1 cellular context compared by ENCODE assay signal in genomic region chr12:49567611-49568441, GRCh38.
A peak's percentile ranks its signal among the peaks of the same experiment; 100 is the strongest.
TF ChIP-seq lines count a peak whose summit lies in the region.

TSS of gene MCRS1 (minus strand) at chr12:49568142. CDS start at chr12:49566731, 1,411 bp downstream.

TF ChIP-seq in K562, 482 proteins besides CTCF, POLR2A, EP300 and RAD21 (continued from another document):
- TF ChIP-seq ZBTB12 (CRISPR knock-in tag; IDR thresholded peaks at IDR 0.05): 0 out of 2 replicates have a peak, but pooled peaks have one; percentile 3
- no peak for TF ChIP-seq DACH1 (IDR thresholded peaks at IDR 0.05; ENCODE audit: partially characterized antibody)
- peak in 1 of 2 experiments; percentile 18; a peak in 1 of 4 replicates for TF ChIP-seq SIX5 (IDR thresholded peaks at IDR 0.05; ENCODE audit: borderline replicate concordance in 1 of 2, insufficient read depth in 1 of 2, low read depth in 1 of 2, low read length in 2 of 2)
- no peak for TF ChIP-seq ZNF830 (CRISPR knock-in tag; IDR thresholded peaks at IDR 0.05)
- TF ChIP-seq SP2 (IDR thresholded peaks at IDR 0.05; ENCODE audit: extremely low read depth, low read depth, low read length, poor library complexity, severe bottlenecking): no peak
- TF ChIP-seq SIN3A (IDR thresholded peaks at IDR 0.05; ENCODE audit: borderline replicate concordance in 2 of 2, control insufficient read depth in 1 of 2, low read depth in 2 of 2, low read length in 2 of 2): peak; percentile 91 to 95; a peak in 3 of 4 replicates
- peak; percentile 51 for TF ChIP-seq MXD1 (CRISPR knock-in tag; IDR thresholded peaks at IDR 0.05; ENCODE audit: borderline replicate concordance, poor library complexity, severe bottlenecking)
- peak; percentile 94 for TF ChIP-seq TAF1 (IDR thresholded peaks at IDR 0.05; ENCODE audit: control insufficient read depth, extremely low read depth, insufficient read depth, low read length, severe bottlenecking)
- no peak for TF ChIP-seq THAP7 (CRISPR knock-in tag; IDR thresholded peaks at IDR 0.05)
- peak; percentile 71; the same call in 1 of the 2 replicates for TF ChIP-seq XRCC5 (IDR thresholded peaks at IDR 0.05; ENCODE audit: low read depth, low read length)
- TF ChIP-seq POLR2H (tag; IDR thresholded peaks at IDR 0.05; ENCODE audit: low read depth): peak; percentile 83
- TF ChIP-seq ZNF224 (CRISPR knock-in tag; IDR thresholded peaks at IDR 0.05): no peak
- no peak for TF ChIP-seq THAP12 (CRISPR knock-in tag; IDR thresholded peaks at IDR 0.05)
- TF ChIP-seq REST (CRISPR knock-in tag; IDR thresholded peaks at IDR 0.05; ENCODE audit: low read depth): 0 out of 2 replicates have a peak, but pooled peaks have one; percentile 34
- peak; percentile 85 for TF ChIP-seq HDAC2 (IDR thresholded peaks at IDR 0.05)
- TF ChIP-seq NFYB (IDR thresholded peaks at IDR 0.05; ENCODE audit: extremely low read depth, insufficient read length): no peak
- TF ChIP-seq PRDM10 (IDR thresholded peaks at IDR 0.05; ENCODE audit: partially characterized antibody): peak; percentile 25
- TF ChIP-seq ZNF143 (CRISPR knock-in tag; IDR thresholded peaks at IDR 0.05): 0 out of 2 replicates have a peak, but pooled peaks have one; percentile 35
- no peak for TF ChIP-seq SRSF1 (IDR thresholded peaks at IDR 0.05; ENCODE audit: low read depth, low read length)
- no peak for TF ChIP-seq NEUROD1 (IDR thresholded peaks at IDR 0.05; ENCODE audit: borderline replicate concordance, low read depth, low read length, partially characterized antibody)
- no peak for TF ChIP-seq XRCC3 (IDR thresholded peaks at IDR 0.05)
- no peak for TF ChIP-seq ZNF445 (CRISPR knock-in tag; IDR thresholded peaks at IDR 0.05; ENCODE audit: low read depth)
- no peak for TF ChIP-seq ARID2 (IDR thresholded peaks at IDR 0.05)
- TF ChIP-seq L3MBTL2 (IDR thresholded peaks at IDR 0.05): peak; percentile 78
- no peak for TF ChIP-seq SMAD3 (CRISPR knock-in tag; conservative IDR thresholded peaks at IDR 0.05)
- peak; percentile 98 for TF ChIP-seq GABPB1 (CRISPR knock-in tag; IDR thresholded peaks at IDR 0.05)
- no peak; the same call in 1 of the 2 replicates for TF ChIP-seq CREB1 (IDR thresholded peaks at IDR 0.05)
- TF ChIP-seq CREB1 (CRISPR knock-in tag; IDR thresholded peaks at IDR 0.05): peak; percentile 67; the same call in 1 of the 2 replicates
- no peak for TF ChIP-seq E2F1 (CRISPR knock-in tag; IDR thresholded peaks at IDR 0.05)
- no peak for TF ChIP-seq CCAR2 (IDR thresholded peaks at IDR 0.05; ENCODE audit: low read depth, low read length)
- no peak for TF ChIP-seq PCBP2 (IDR thresholded peaks at IDR 0.05; ENCODE audit: low read depth, low read length, poor library complexity, severe bottlenecking)
- peak; percentile 66 for TF ChIP-seq ASH1L (IDR thresholded peaks at IDR 0.05; ENCODE audit: borderline replicate concordance, low read depth, partially characterized antibody)
- TF ChIP-seq ZBTB5 (IDR thresholded peaks at IDR 0.05): no peak
- TF ChIP-seq JUNB (CRISPR knock-in tag; conservative IDR thresholded peaks at IDR 0.05): no peak
- no peak for TF ChIP-seq BRCA1 (IDR thresholded peaks at IDR 0.05)
- TF ChIP-seq BRCA1 (CRISPR knock-in tag; IDR thresholded peaks at IDR 0.05): peak; percentile 92; the same call in 1 of the 2 replicates
- no peak for TF ChIP-seq ZNF232 (CRISPR knock-in tag; IDR thresholded peaks at IDR 0.05)
- TF ChIP-seq NFXL1 (CRISPR knock-in tag; IDR thresholded peaks at IDR 0.05): no peak
- no peak for TF ChIP-seq ZNF274 (IDR thresholded peaks at IDR 0.05; ENCODE audit: borderline replicate concordance, low read depth, low read length)
- no peak for TF ChIP-seq FOXJ3 (CRISPR knock-in tag; IDR thresholded peaks at IDR 0.05)
